Comparison of ENCODE assay signal across 17 cellular contexts in genomic region chr7:104603957-104604356, GRCh38.
DNase-seq lines count a peak whose midpoint lies in the region; ATAC-seq and TF ChIP-seq lines count a peak whose summit lies in the region.
"Had no signal": no experiment of that assay in that cellular context is flagged by ENCODE, and none has a peak within 500 bp of the region (broad histone marks: within the 10 kb centered on the region; RNA-seq: fewer than 3 reads in every experiment).

No MANE protein-coding gene starts in this region.

- no peak overlapping the region for H3K4me3 Mint-ChIP-seq in glutamatergic neuron (ENCODE audit: unreplicated experiment)
- H3K4me3 Mint-ChIP-seq: B cell; CD4-positive, alpha-beta T cell; CD8-positive, alpha-beta T cell had no signal

- peaks cover 8% of the 10 kb centered on the region for H3K36me3 Mint-ChIP-seq in glutamatergic neuron (ENCODE audit: unreplicated experiment)
- H3K36me3 Mint-ChIP-seq: CD8-positive, alpha-beta T cell had no signal

- H3K27me3 Mint-ChIP-seq in glutamatergic neuron (ENCODE audit: unreplicated experiment) = peaks cover 3% of the 10 kb centered on the region

- WGBS in aorta, 2 donors = 70 to 71% methylated on average over 5 of the region's 5 CpGs

- no peak for TF ChIP-seq CTCF in glutamatergic neuron (IDR thresholded peaks at IDR 0.05; ENCODE audit: partially characterized antibody, unreplicated experiment)
- no peak for TF ChIP-seq CTCF in mucosa of descending colon (IDR thresholded peaks at IDR 0.05)

- H3K4me1 Mint-ChIP-seq in glutamatergic neuron (ENCODE audit: low read depth, unreplicated experiment) = peaks cover 5% of the 10 kb centered on the region
- H3K4me1 Mint-ChIP-seq: B cell had no signal

- no peaks in the 10 kb centered on the region for H3K4me1 ChIP-seq in aorta (ENCODE audit: control insufficient read depth in 1 of 2, insufficient read depth in 2 of 2, low read length in 2 of 2)
- no peaks in the 10 kb centered on the region for H3K4me1 ChIP-seq in mucosa of descending colon (ENCODE audit: low read depth)
- H3K4me1 ChIP-seq: A549, Caco-2 had no signal

- no peak overlapping the region for H3K27ac ChIP-seq in aorta (ENCODE audit: low read depth in 1 of 2, low read length in 2 of 2)
- H3K27ac ChIP-seq: 22Rv1; A549; BLaER1 treated with 17β-estradiol and CSF1 and Interleukin-3, amounts not matched to agents 10 nM and 100 nM; C4-2B had no signal

- H3K27ac Mint-ChIP-seq in glutamatergic neuron (ENCODE audit: unreplicated experiment) = no peak overlapping the region
- H3K27ac Mint-ChIP-seq: B cell; CD4-positive, alpha-beta T cell; CD8-positive, alpha-beta T cell had no signal

- intact Hi-C loops in aorta (cut with DNase I) (no loop called here), mucosa of descending colon (cut with DNase I, micrococcal nuclease) (no loop called here)

- H3K9me3 Mint-ChIP-seq in glutamatergic neuron (ENCODE audit: unreplicated experiment) = peaks cover 5% of the 10 kb centered on the region
- H3K9me3 Mint-ChIP-seq: CD4-positive, alpha-beta T cell; CD8-positive, alpha-beta T cell had no signal

- no peak overlapping the region for H3K4me3 ChIP-seq in aorta (ENCODE audit: low read length in 2 of 2)
- H3K4me3 ChIP-seq in mucosa of descending colon = no peak overlapping the region
- H3K4me3 ChIP-seq: A549; BLaER1 treated with 17β-estradiol and CSF1 and Interleukin-3, amounts not matched to agents 10 nM and 100 nM had no signal

- H3K27me3 ChIP-seq in aorta (ENCODE audit: control insufficient read depth in 1 of 2, insufficient read depth in 2 of 2, low read length in 1 of 2) = no peaks in the 10 kb centered on the region
- H3K27me3 ChIP-seq: BLaER1 treated with 17β-estradiol and CSF1 and Interleukin-3, amounts not matched to agents 10 nM and 100 nM had no signal

- no peaks in the 10 kb centered on the region for H3K36me3 ChIP-seq in aorta (ENCODE audit: control insufficient read depth in 1 of 2, insufficient read depth in 2 of 2, low read length in 1 of 2)
- H3K36me3 ChIP-seq in mucosa of descending colon (ENCODE audit: low read depth) = no peaks in the 10 kb centered on the region
- H3K36me3 ChIP-seq: BLaER1 treated with 17β-estradiol and CSF1 and Interleukin-3, amounts not matched to agents 10 nM and 100 nM had no signal

- DNase-seq in glutamatergic neuron = peak; percentile 12
- DNase-seq in retina = peak; percentile 7
- no peak for DNase-seq in aorta
- DNase-seq in activated effector memory CD4-positive, alpha-beta T cell treated with Interleukin-2 at 50 U/mL for 16 hours = no peak
- DNase-seq in mucosa of descending colon = no peak
- DNase-seq: AML-193; Caco-2; Calu3; CD4-positive, alpha-beta T cell; CD8-positive, alpha-beta T cell; DMS79 treated with DMSO at 0.1 percent for 48 hours; GF-D8 had no signal

- ATAC-seq in aorta (ENCODE audit: low FRiP score) (peak; percentile 26), mucosa of descending colon (no peak)
- ATAC-seq: A549; CD8-positive, alpha-beta T cell had no signal

- H3K9me3 ChIP-seq in aorta (ENCODE audit: control insufficient read depth, low read length) (peaks cover 3% of the 10 kb centered on the region), mucosa of descending colon (no peaks in the 10 kb centered on the region)
- H3K9me3 ChIP-seq: A549; BLaER1 treated with 17β-estradiol and CSF1 and Interleukin-3, amounts not matched to agents 10 nM and 100 nM; Caco-2 had no signal

Comparison
In these comparisons a context has a peak if more than half of its experiments do, and no peak if none do; other contexts are left out.
1. DNase-seq: peak in glutamatergic neuron (single experiment) and retina (single experiment); none in aorta (0 of 2), activated effector memory CD4-positive, alpha-beta T cell treated with Interleukin-2 at 50 U/mL for 16 hours (single experiment) and mucosa of descending colon (0 of 3).